6 cellular contexts compared by ENCODE assay signal in the genomic region with DNA sequence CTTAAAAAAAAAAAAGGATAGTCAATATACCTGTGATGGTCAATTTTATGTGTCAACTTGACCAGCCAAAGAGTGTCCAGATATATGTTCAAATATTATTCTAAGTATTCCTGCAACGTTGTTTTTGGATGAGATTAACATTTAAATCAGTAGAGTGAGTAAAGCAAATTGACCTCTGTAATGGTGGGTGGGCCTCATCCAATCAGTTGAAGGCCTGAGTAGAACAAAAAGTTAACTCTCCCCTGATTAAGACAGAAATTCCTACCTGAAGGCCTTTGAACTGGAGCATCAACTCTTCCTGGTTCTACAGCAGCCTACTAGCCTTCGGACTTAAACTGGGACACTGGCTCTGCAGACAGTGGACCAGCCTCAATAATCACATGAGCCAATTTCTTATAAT.
"Had no signal": no experiment of that assay in that cellular context is flagged by ENCODE, and none has a peak within 500 bp of the region (broad histone marks: within the 10 kb centered on the region; RNA-seq: fewer than 3 reads in every experiment).

No MANE protein-coding gene starts in this region.

- DNase-seq: H9, HCEC 1CT, HFFc6 had no signal

- H3K27ac ChIP-seq: HL-60 had no signal

- ATAC-seq: GM23338, HepG2 had no signal

- H3K4me3 ChIP-seq: GM23338 had no signal
